In the genomic region with DNA sequence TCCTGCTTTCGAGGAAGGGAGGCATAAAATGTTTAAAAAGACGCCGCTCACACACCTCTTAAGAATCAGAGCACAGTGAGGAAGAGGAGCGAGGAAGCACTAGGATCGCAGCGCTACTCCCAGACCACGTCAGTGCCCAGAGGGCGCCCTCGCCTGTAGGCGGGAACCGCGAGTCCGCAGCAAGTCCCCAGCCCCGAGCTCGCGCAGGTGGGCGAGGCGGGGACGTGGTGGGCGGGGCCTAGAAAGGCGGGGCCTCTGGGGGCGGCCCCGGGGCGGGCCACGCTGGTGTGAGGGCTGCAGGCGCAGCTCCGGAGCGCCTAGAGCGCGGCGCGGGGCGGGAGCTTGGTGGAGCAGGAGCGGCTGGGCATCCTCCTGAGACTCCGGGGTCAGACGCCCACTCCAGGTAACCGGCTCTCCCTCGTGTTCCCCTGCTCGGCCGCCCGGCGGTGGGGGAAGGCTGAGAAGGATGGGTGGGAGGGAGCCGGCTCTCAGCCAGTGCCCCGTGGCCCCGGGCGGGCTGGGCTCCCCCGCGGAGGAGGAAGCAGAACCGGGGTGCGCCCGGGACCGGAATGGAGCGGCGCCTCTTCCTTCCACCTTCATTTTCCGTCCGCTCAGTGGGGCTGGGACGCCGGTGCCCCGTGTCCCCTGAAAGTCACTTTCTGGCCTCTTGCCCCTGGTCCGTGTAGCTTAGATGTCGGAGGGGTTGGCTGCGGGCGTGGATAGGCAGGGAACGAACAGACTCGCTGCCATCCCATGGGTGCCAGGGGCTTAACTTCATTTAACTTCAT, we compare ENCODE assay signal across 8 cellular contexts. TPM values are rescaled to one million over a fixed set of nuclear protein-coding genes. Genes with fewer than 3 reads are reported as not detected.
DNase-seq lines count a peak whose midpoint lies in the region; ATAC-seq and TF ChIP-seq lines count a peak whose summit lies in the region.

A gene (plus strand): TSS at position 280 of the 788 bp plus-strand sequence. CDS start 43,200 bp downstream, outside the sequence.

- no peaks in the 10 kb centered on the region for H3K9me3 ChIP-seq in neuronal stem cell (replicated peaks in 1 of 2; ENCODE audit: control insufficient read depth in 2 of 2, insufficient read depth in 1 of 2, low read depth in 1 of 2, low read length in 2 of 2)

- H3K36me3 ChIP-seq in H7 (replicated peaks; ENCODE audit: control insufficient read depth, insufficient read depth, low read length) (no peaks in the 10 kb centered on the region), neuronal stem cell (replicated peaks in 1 of 2; ENCODE audit: control insufficient read depth in 2 of 2, insufficient read depth in 2 of 2, low read length in 2 of 2) (no peaks in the 10 kb centered on the region)

- H3K9ac ChIP-seq in neuronal stem cell (ENCODE audit: low read depth, low read length, poor library complexity) = peak within 1 kb of the TSS; percentile 80

- H4K8ac ChIP-seq in neuronal stem cell (ENCODE audit: low read depth, low read length) = no peak within 1 kb of the TSS

- DNase-seq in GF-D8 (lab: John Stamatoyannopoulos, UW) = peak; percentile 82
- DNase-seq in H7 = peak; percentile 99
- peak; percentile 90 for DNase-seq in LoVo (ENCODE audit: low spot score)
- peak; percentile 11 for DNase-seq in SIG-M5 (lab: John Stamatoyannopoulos, UW)
- peak; percentile 87 for DNase-seq in activated gamma-delta T cell treated with Interleukin-2 at 50 U/mL for 16 hours
- peak; percentile 70 to 81 for DNase-seq in foreskin keratinocyte
- peak; percentile 81 for DNase-seq in neuronal stem cell (ENCODE audit: low spot score)
- DNase-seq in substantia nigra (lab: John Stamatoyannopoulos, UW) = peak in 28 of 49 donors; percentile 1 to 87 (median 18)

- no peak within 1 kb of the TSS for H2AK5ac ChIP-seq in neuronal stem cell (ENCODE audit: low read depth, low read length)

- H3K4me2 ChIP-seq in neuronal stem cell (ENCODE audit: insufficient read depth, low read length, poor library complexity, severe bottlenecking) = peak within 1 kb of the TSS; percentile 98

- H4K91ac ChIP-seq in neuronal stem cell (ENCODE audit: low read depth, low read length, poor library complexity) = no peak within 1 kb of the TSS

- peak within 1 kb of the TSS; percentile 94 for H2AFZ ChIP-seq in neuronal stem cell (ENCODE audit: low read length)

- H3K4ac ChIP-seq in neuronal stem cell (ENCODE audit: low read length) = no peak within 1 kb of the TSS

- no peaks in the 10 kb centered on the region for H3K79me1 ChIP-seq in neuronal stem cell (ENCODE audit: low read depth, low read length)

- no peak within 1 kb of the TSS for H2BK15ac ChIP-seq in neuronal stem cell (ENCODE audit: low read length)

- H3K4me3 ChIP-seq in H7 (ENCODE audit: insufficient read depth, low read depth, low read length) (peak within 1 kb of the TSS; percentile 81), neuronal stem cell (ENCODE audit: low read length in 2 of 2) (peak within 1 kb of the TSS; percentile 54 to 93)

- peak within 1 kb of the TSS; percentile 64 for H3K14ac ChIP-seq in neuronal stem cell (ENCODE audit: low read length)

- H2BK5ac ChIP-seq in neuronal stem cell (ENCODE audit: low read length) = no peak within 1 kb of the TSS

- H3K18ac ChIP-seq in neuronal stem cell (ENCODE audit: low read length) = peak within 1 kb of the TSS; percentile 85

- H2BK12ac ChIP-seq in neuronal stem cell (ENCODE audit: low read length) = no peak within 1 kb of the TSS

- no CpG with 5 or more reads among the region's 65 CpGs for WGBS in neuronal stem cell (ENCODE audit: extremely low coverage in 2 of 2, insufficient read length in 2 of 2, insufficient replicate concordance in 1 of 2), 2 donors

- TF ChIP-seq CTCF in foreskin keratinocyte (conservative IDR thresholded peaks at IDR 0.05) = peak; percentile 56

- H3K23ac ChIP-seq in neuronal stem cell (ENCODE audit: low read depth, low read length, poor library complexity) = peak within 1 kb of the TSS; percentile 75

- peaks cover 5% of the 10 kb centered on the region; the same call in 1 of the 2 replicates for H3K27me3 ChIP-seq in H7 (ENCODE audit: control insufficient read depth, insufficient read depth, low read length)
- no peaks in the 10 kb centered on the region for H3K27me3 ChIP-seq in foreskin keratinocyte
- peaks cover 0 to 20% (median 11%) of the 10 kb centered on the region in 3 experiments for H3K27me3 ChIP-seq in neuronal stem cell (ENCODE audit: control insufficient read depth in 3 of 3, insufficient read depth in 3 of 3, low read depth in 1 of 3, low read length in 3 of 3)

- H3K4me1 ChIP-seq in foreskin keratinocyte (no peaks in the 10 kb centered on the region), neuronal stem cell (ENCODE audit: control insufficient read depth in 2 of 2, insufficient read depth in 1 of 2, low read depth in 1 of 2, low read length in 2 of 2) (peaks cover 3% of the 10 kb centered on the region in 2 donors)

- ATAC-seq in foreskin keratinocyte = peak; percentile 89

- no peak within 1 kb of the TSS for H2BK120ac ChIP-seq in neuronal stem cell (ENCODE audit: low read depth, low read length)

- H3K27ac ChIP-seq in foreskin keratinocyte = peak within 1 kb of the TSS; percentile 17
- no peak within 1 kb of the TSS for H3K27ac ChIP-seq in neuronal stem cell (replicated peaks; ENCODE audit: low read length)
- H3K27ac ChIP-seq in substantia nigra (ENCODE audit: low read depth, low read length, poor library complexity, severe bottlenecking) = no peak within 1 kb of the TSS

RNA-seq across cellular contexts. Expression of the gene that starts here (rescaled TPM):
- 14.5 and 23.6 TPM in 2 replicates for total RNA-seq in H7 (2014; rRNA removed; shearing (Covaris generic))
- total RNA-seq in foreskin keratinocyte = 6.8 and 8.4 TPM in 2 replicates
- polyA plus RNA-seq in foreskin keratinocyte = 1.8 and 2.1 TPM in 2 replicates
- polyA plus RNA-seq in neuronal stem cell (2013, experiment 1 of 2) = 1.9 TPM
- polyA plus RNA-seq in neuronal stem cell (2013, experiment 2 of 2) = 2.1 TPM

Comparison
In these comparisons a context has a peak if more than half of its experiments do, and no peak if none do; other contexts are left out.
1. DNase-seq: peak in every context shown above with its lines; median percentile 99 in H7; 90 in LoVo; 87 in activated gamma-delta T cell treated with Interleukin-2 at 50 U/mL for 16 hours; 82 in GF-D8; 81 in neuronal stem cell; 76 in foreskin keratinocyte; 18 in substantia nigra; 11 in SIG-M5.